Comparison of ENCODE assay signal across 33 cellular contexts in the genomic region with DNA sequence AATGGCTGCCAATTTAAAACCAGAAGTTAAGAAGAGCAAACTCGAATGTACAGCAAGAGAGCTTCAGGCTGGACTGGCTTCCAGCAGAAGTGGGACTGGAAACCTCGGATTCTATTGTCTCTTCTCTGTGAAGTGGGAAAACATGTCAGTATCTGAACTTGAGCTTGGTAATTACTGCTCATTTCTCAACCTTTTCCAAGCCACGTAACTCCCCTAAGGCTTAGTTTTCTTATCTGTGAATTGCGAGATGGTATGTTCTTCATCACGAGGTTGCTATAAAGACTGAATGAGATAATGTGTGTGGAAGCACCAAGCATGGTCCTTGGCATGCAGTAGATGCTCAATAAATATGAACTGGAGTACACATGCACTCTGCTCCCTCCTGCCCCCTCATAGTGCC.
"Had no signal": no experiment of that assay in that cellular context is flagged by ENCODE, and none has a peak within 500 bp of the region (broad histone marks: within the 10 kb centered on the region; RNA-seq: fewer than 3 reads in every experiment).

No MANE protein-coding gene starts in this region.

- H3K27ac Mint-ChIP-seq: activated CD4-positive, alpha-beta memory T cell treated with anti-CD3 and anti-CD28 coated beads for 36 hours; activated CD4-positive, alpha-beta T cell treated with anti-CD3 and anti-CD28 coated beads for 36 hours; activated CD4-positive, alpha-beta T cell treated with anti-CD3 and anti-CD28 coated beads, Interleukin-2, amount 10 ng/mL, durations not matched to agents 24 days and 14 days; activated CD8-positive, alpha-beta memory T cell treated with anti-CD3 and anti-CD28 coated beads, Interleukin-2, amount 10 ng/mL, durations not matched to agents 7 days and 5 days; activated CD8-positive, alpha-beta T cell treated with anti-CD3 and anti-CD28 coated beads, Interleukin-2, amount 10 ng/mL, durations not matched to agents 7 days and 5 days; activated naive CD4-positive, alpha-beta T cell treated with anti-CD3 and anti-CD28 coated beads for 36 hours; activated naive CD4-positive, alpha-beta T cell treated with anti-CD3 and anti-CD28 coated beads, Interleukin-2, amount 50 U/mL, for 24 hours; activated naive CD8-positive, alpha-beta T cell treated with anti-CD3 and anti-CD28 coated beads for 36 hours; activated naive CD8-positive, alpha-beta T cell treated with anti-CD3 and anti-CD28 coated beads, Interleukin-2, amount 50 U/mL, for 24 hours; activated T-helper 1 cell treated with anti-CD3 and anti-CD28 coated beads, Interleukin-12 subunit alpha, Interleukin-12 subunit beta, Interleukin-2, Interleukin-4 antibody, amounts not matched to agents 30 ng/mL and 10 ng/mL and 1 ng/mL, durations not matched to agents 14 hours and 24 hours and 36 hours; activated T-helper 2 cell treated with anti-CD3 and anti-CD28 coated beads, Interferon-gamma antibody, Interleukin-2, Interleukin-4, amounts not matched to agents 10 μg/mL and 5 μg/mL and 100 μg/mL, durations not matched to agents 14 hours and 24 hours and 36 hours; brain; dendritic cell treated with granulocyte-macrophage colony-stimulating factor and Interleukin-4, amounts not matched to agents 40 ng/mL and 50 ng/mL, for 4 days; endodermal cell had no signal

- H3K4me1 ChIP-seq: adrenal gland, ascending aorta, breast epithelium, esophagus muscularis mucosa, gastroesophageal sphincter had no signal

- H3K27me3 ChIP-seq: adrenal gland, ascending aorta, breast epithelium, dorsolateral prefrontal cortex, esophagus muscularis mucosa, gastroesophageal sphincter had no signal

- H3K27me3 Mint-ChIP-seq: activated CD4-positive, alpha-beta memory T cell treated with anti-CD3 and anti-CD28 coated beads for 36 hours; dendritic cell treated with granulocyte-macrophage colony-stimulating factor and Interleukin-4, amounts not matched to agents 40 ng/mL and 50 ng/mL, for 4 days had no signal

- H3K36me3 Mint-ChIP-seq: activated CD4-positive, alpha-beta memory T cell treated with anti-CD3 and anti-CD28 coated beads for 36 hours; activated CD8-positive, alpha-beta memory T cell treated with anti-CD3 and anti-CD28 coated beads, Interleukin-2, amount 10 ng/mL, durations not matched to agents 7 days and 5 days; activated naive CD4-positive, alpha-beta T cell treated with anti-CD3 and anti-CD28 coated beads, Interleukin-2, amount 50 U/mL, for 24 hours; activated naive CD8-positive, alpha-beta T cell treated with anti-CD3 and anti-CD28 coated beads for 36 hours; brain had no signal

- H3K36me3 ChIP-seq: adrenal gland, ascending aorta, breast epithelium, esophagus muscularis mucosa, gastroesophageal sphincter, heart right ventricle had no signal

- DNase-seq: activated CD4-positive, alpha-beta memory T cell treated with anti-CD3 and anti-CD28 coated beads for 36 hours; activated CD4-positive, alpha-beta T cell treated with anti-CD3 and anti-CD28 coated beads for 36 hours; activated CD4-positive, alpha-beta T cell treated with anti-CD3 and anti-CD28 coated beads, Interleukin-2, amount 10 ng/mL, durations not matched to agents 24 days and 14 days; activated CD4-positive, CD25-positive, alpha-beta regulatory T cell; activated CD4-positive, CD25-positive, alpha-beta regulatory T cell treated with anti-CD3 and anti-CD28 coated beads, Interleukin-2, amount 50 U/mL, for 72 hours; activated CD8-positive, alpha-beta memory T cell treated with anti-CD3 and anti-CD28 coated beads, Interleukin-2, amount 10 ng/mL, durations not matched to agents 7 days and 5 days; activated CD8-positive, alpha-beta memory T cell treated with anti-CD3 and anti-CD28 coated beads, Interleukin-2, amount 50 U/mL, for 4 hours; activated CD8-positive, alpha-beta T cell treated with anti-CD3 and anti-CD28 coated beads, Interleukin-2, amount 10 ng/mL, durations not matched to agents 7 days and 5 days; activated effector memory CD4-positive, alpha-beta T cell treated with anti-CD3 and anti-CD28 coated beads, Interleukin-2, amount 50 U/mL, for 16 hours; activated naive CD4-positive, alpha-beta T cell treated with anti-CD3 and anti-CD28 coated beads for 36 hours; activated naive CD8-positive, alpha-beta T cell treated with anti-CD3 and anti-CD28 coated beads for 36 hours; activated naive CD8-positive, alpha-beta T cell treated with anti-CD3 and anti-CD28 coated beads, Interleukin-2, amount 50 U/mL, for 24 hours; activated T-cell treated with anti-CD3 and anti-CD28 coated beads, Interleukin-2, amount 50 U/mL, for 1 hour; activated T-cell treated with anti-CD3 and anti-CD28 coated beads, Interleukin-2, amount 50 U/mL, for 48 hours; adrenal gland; dorsolateral prefrontal cortex; effector memory CD4-positive, alpha-beta T cell; endodermal cell; erythroblast; foreskin melanocyte; heart right ventricle; T-helper 2 cell had no signal

- H3K27ac ChIP-seq: adrenal gland, ascending aorta, breast epithelium, coronary artery, dorsolateral prefrontal cortex, esophagus muscularis mucosa, gastroesophageal sphincter, heart right ventricle had no signal

- ATAC-seq: activated CD4-positive, alpha-beta T cell treated with anti-CD3 and anti-CD28 coated beads for 36 hours; activated CD8-positive, alpha-beta memory T cell treated with anti-CD3 and anti-CD28 coated beads, Interleukin-2, amount 10 ng/mL, durations not matched to agents 7 days and 5 days; activated CD8-positive, alpha-beta T cell treated with anti-CD3 and anti-CD28 coated beads, Interleukin-2, amount 10 ng/mL, durations not matched to agents 7 days and 5 days; activated naive CD8-positive, alpha-beta T cell treated with anti-CD3 and anti-CD28 coated beads, Interleukin-2, amount 50 U/mL, for 24 hours; gastroesophageal sphincter; heart right ventricle had no signal

- H3K9me3 Mint-ChIP-seq: activated CD4-positive, alpha-beta memory T cell treated with anti-CD3 and anti-CD28 coated beads for 36 hours; activated CD4-positive, alpha-beta T cell treated with anti-CD3 and anti-CD28 coated beads, Interleukin-2, amount 10 ng/mL, durations not matched to agents 24 days and 14 days; activated naive CD4-positive, alpha-beta T cell treated with anti-CD3 and anti-CD28 coated beads for 36 hours; activated naive CD4-positive, alpha-beta T cell treated with anti-CD3 and anti-CD28 coated beads, Interleukin-2, amount 50 U/mL, for 24 hours; activated naive CD8-positive, alpha-beta T cell treated with anti-CD3 and anti-CD28 coated beads for 36 hours; activated naive CD8-positive, alpha-beta T cell treated with anti-CD3 and anti-CD28 coated beads, Interleukin-2, amount 50 U/mL, for 24 hours; activated T-helper 1 cell treated with anti-CD3 and anti-CD28 coated beads, Interleukin-12 subunit alpha, Interleukin-12 subunit beta, Interleukin-2, Interleukin-4 antibody, amounts not matched to agents 30 ng/mL and 10 ng/mL and 1 ng/mL, durations not matched to agents 14 hours and 24 hours and 36 hours; activated T-helper 2 cell treated with anti-CD3 and anti-CD28 coated beads, Interferon-gamma antibody, Interleukin-2, Interleukin-4, amounts not matched to agents 10 μg/mL and 5 μg/mL and 100 μg/mL, durations not matched to agents 14 hours and 24 hours and 36 hours; brain; central memory CD8-positive, alpha-beta T cell; dendritic cell treated with granulocyte-macrophage colony-stimulating factor and Interleukin-4, amounts not matched to agents 40 ng/mL and 50 ng/mL, for 4 days; endodermal cell had no signal

- H3K4me3 Mint-ChIP-seq: activated CD4-positive, alpha-beta memory T cell treated with anti-CD3 and anti-CD28 coated beads for 36 hours; activated CD4-positive, alpha-beta T cell treated with anti-CD3 and anti-CD28 coated beads for 36 hours; activated CD4-positive, alpha-beta T cell treated with anti-CD3 and anti-CD28 coated beads, Interleukin-2, amount 10 ng/mL, durations not matched to agents 24 days and 14 days; activated CD8-positive, alpha-beta memory T cell treated with anti-CD3 and anti-CD28 coated beads, Interleukin-2, amount 10 ng/mL, durations not matched to agents 7 days and 5 days; activated CD8-positive, alpha-beta T cell treated with anti-CD3 and anti-CD28 coated beads, Interleukin-2, amount 10 ng/mL, durations not matched to agents 7 days and 5 days; activated naive CD4-positive, alpha-beta T cell treated with anti-CD3 and anti-CD28 coated beads for 36 hours; activated naive CD4-positive, alpha-beta T cell treated with anti-CD3 and anti-CD28 coated beads, Interleukin-2, amount 50 U/mL, for 24 hours; activated naive CD8-positive, alpha-beta T cell treated with anti-CD3 and anti-CD28 coated beads for 36 hours; activated naive CD8-positive, alpha-beta T cell treated with anti-CD3 and anti-CD28 coated beads, Interleukin-2, amount 50 U/mL, for 24 hours; activated T-helper 1 cell treated with anti-CD3 and anti-CD28 coated beads, Interleukin-12 subunit alpha, Interleukin-12 subunit beta, Interleukin-2, Interleukin-4 antibody, amounts not matched to agents 30 ng/mL and 10 ng/mL and 1 ng/mL, durations not matched to agents 14 hours and 24 hours and 36 hours; brain; central memory CD8-positive, alpha-beta T cell; dendritic cell treated with granulocyte-macrophage colony-stimulating factor and Interleukin-4, amounts not matched to agents 40 ng/mL and 50 ng/mL, for 4 days; endodermal cell had no signal

- H3K9me3 ChIP-seq: adrenal gland, ascending aorta, breast epithelium, esophagus muscularis mucosa, gastroesophageal sphincter, heart right ventricle had no signal

- H3K4me1 Mint-ChIP-seq: activated CD4-positive, alpha-beta T cell treated with anti-CD3 and anti-CD28 coated beads for 36 hours; activated CD4-positive, alpha-beta T cell treated with anti-CD3 and anti-CD28 coated beads, Interleukin-2, amount 10 ng/mL, durations not matched to agents 24 days and 14 days; activated CD8-positive, alpha-beta memory T cell treated with anti-CD3 and anti-CD28 coated beads, Interleukin-2, amount 10 ng/mL, durations not matched to agents 7 days and 5 days; activated naive CD4-positive, alpha-beta T cell treated with anti-CD3 and anti-CD28 coated beads, Interleukin-2, amount 50 U/mL, for 24 hours; activated naive CD8-positive, alpha-beta T cell treated with anti-CD3 and anti-CD28 coated beads for 36 hours; activated naive CD8-positive, alpha-beta T cell treated with anti-CD3 and anti-CD28 coated beads, Interleukin-2, amount 50 U/mL, for 24 hours; central memory CD8-positive, alpha-beta T cell had no signal

- H3K4me3 ChIP-seq: adrenal gland, ascending aorta, breast epithelium, coronary artery, dorsolateral prefrontal cortex, esophagus muscularis mucosa, gastroesophageal sphincter, heart right ventricle had no signal
